ENCODE assay signal across 8 cellular contexts in genomic region chr11:112290462-112290894, GRCh38. TPM values are rescaled to one million over a fixed set of nuclear protein-coding genes. Genes with fewer than 3 reads are reported as not detected.
DNase-seq lines count a peak whose midpoint lies in the region; ATAC-seq and TF ChIP-seq lines count a peak whose summit lies in the region.

No MANE protein-coding gene starts in this region.

- H3K4me3 ChIP-seq in PC-9 = peak overlapping the region; percentile 65
- peak overlapping the region; percentile 65 for H3K4me3 ChIP-seq in epithelial cell of proximal tubule (ENCODE audit: low read depth, low read length)
- H3K4me3 ChIP-seq in osteoblast (ENCODE audit: insufficient read depth, low read length) = peak overlapping the region; percentile 75

- H3K9me2 ChIP-seq in PC-9 (ENCODE audit: insufficient read depth) = 0 out of 2 replicates have a peak, but pooled peaks cover 3% of the 10 kb centered on the region

- no peaks in the 10 kb centered on the region for H3K27me3 Mint-ChIP-seq in Calu3 (ENCODE audit: unreplicated experiment)

- no peak for DNase-seq in Calu3
- DNase-seq in PC-9 = no peak
- DNase-seq in epithelial cell of proximal tubule (ENCODE audit: low read depth) = no peak
- no peak for DNase-seq in osteoblast (ENCODE audit: insufficient read length, low spot score, missing footprints)
- DNase-seq in NCI-H2029 (lab: John Stamatoyannopoulos, UW) = no peak
- no peak for DNase-seq in CD1c-positive myeloid dendritic cell (ENCODE audit: extremely low spot score)

- H3K4me1 ChIP-seq in PC-9 (replicated peaks; ENCODE audit: insufficient read depth) = peaks cover 27% of the 10 kb centered on the region
- H3K4me1 ChIP-seq in osteoblast (ENCODE audit: insufficient read depth, low read length) = peaks cover 46% of the 10 kb centered on the region

- no peaks in the 10 kb centered on the region for H3K9me3 ChIP-seq in PC-9 (ENCODE audit: insufficient read depth, low read depth)
- no peaks in the 10 kb centered on the region for H3K9me3 ChIP-seq in osteoblast (ENCODE audit: low read depth, low read length)

- H2AFZ ChIP-seq in PC-9 (peak overlapping the region; percentile 98), osteoblast (ENCODE audit: low read length) (peak overlapping the region; percentile 74)

- no peaks in the 10 kb centered on the region for H3K79me2 ChIP-seq in PC-9 (ENCODE audit: low read depth)
- H3K79me2 ChIP-seq in osteoblast (ENCODE audit: insufficient read depth, low read length) = no peaks in the 10 kb centered on the region

- H3K27me3 ChIP-seq in PC-9 (ENCODE audit: insufficient read depth, low read depth) = no peaks in the 10 kb centered on the region
- no peaks in the 10 kb centered on the region for H3K27me3 ChIP-seq in osteoblast (ENCODE audit: insufficient read depth, low read length)

- no peak overlapping the region for H3K27ac Mint-ChIP-seq in Calu3 (ENCODE audit: unreplicated experiment)

- BruUV-seq in Calu3 (replicated peaks; lab: Mats Ljungman, UMichigan) = no TSS peak
- no TSS peak for BruUV-seq in PC-9 (replicated peaks; lab: Mats Ljungman, UMichigan)

- H3K4me1 Mint-ChIP-seq in Calu3 (ENCODE audit: low read depth, unreplicated experiment) = no peaks in the 10 kb centered on the region

- peaks cover 14% of the 10 kb centered on the region for H3F3A ChIP-seq in PC-9 (ENCODE audit: insufficient read depth, low read depth)

- no peak overlapping the region for H3K27ac ChIP-seq in PC-9
- H3K27ac ChIP-seq in osteoblast (ENCODE audit: low read depth, low read length) = peak overlapping the region; percentile 7

- peaks cover 8% of the 10 kb centered on the region for H3K36me3 Mint-ChIP-seq in Calu3 (ENCODE audit: insufficient read depth, unreplicated experiment)

- H3K9me3 Mint-ChIP-seq in Calu3 (ENCODE audit: low read depth, unreplicated experiment) = peaks cover 2% of the 10 kb centered on the region

- H3K36me3 ChIP-seq in PC-9 (ENCODE audit: low read depth) (no peaks in the 10 kb centered on the region), osteoblast (ENCODE audit: insufficient read depth, low read length) (no peaks in the 10 kb centered on the region)

- no peak for TF ChIP-seq CTCF in Calu3 (IDR thresholded peaks at IDR 0.05; ENCODE audit: unreplicated experiment)
- TF ChIP-seq CTCF in PC-9 (conservative IDR thresholded peaks at IDR 0.05) = no peak
- no peak for TF ChIP-seq CTCF in epithelial cell of proximal tubule (conservative IDR thresholded peaks at IDR 0.05; ENCODE audit: low read depth, low read length)
- TF ChIP-seq CTCF in osteoblast (IDR thresholded peaks at IDR 0.05; ENCODE audit: extremely low read depth, low read depth, low read length) = no peak

- H4K20me1 ChIP-seq in PC-9 (ENCODE audit: insufficient read depth) (no peaks in the 10 kb centered on the region), osteoblast (ENCODE audit: insufficient read depth, low read length) (no peaks in the 10 kb centered on the region)

- peak overlapping the region; percentile 99 for H3K4me2 ChIP-seq in PC-9
- H3K4me2 ChIP-seq in osteoblast (ENCODE audit: insufficient read depth, low read length) = peak overlapping the region; percentile 81

- POLR2A ChIA-PET in PC-9 (lab: Charles Lee; ENCODE audit: unreplicated experiment) = no interaction called here

- CTCF ChIA-PET in Calu3 (lab: Charles Lee) (no interaction called here), PC-9 (lab: Charles Lee) (no interaction called here)

- intact Hi-C loops in Calu3 (cut with micrococcal nuclease; ENCODE audit: unreplicated experiment) (loop anchor here (2.0 to 10.0 kb wide), 4 partner anchors 264 to 1002 kb away; no protein-coding TSS in a partner anchor), PC-9 (cut with micrococcal nuclease; ENCODE audit: unreplicated experiment) (loop anchor here (1.0 to 10.0 kb wide), 5 partner anchors 92 to 298 kb away; no protein-coding TSS in a partner anchor)

- no peak for ATAC-seq in GM19023 (IDR thresholded peaks at IDR 0.05; ENCODE audit: unreplicated experiment)
- ATAC-seq in GM21447 (IDR thresholded peaks at IDR 0.05; ENCODE audit: unreplicated experiment) = no peak

- H3K4me3 Mint-ChIP-seq in Calu3 (ENCODE audit: low read depth, unreplicated experiment) = peak overlapping the region; percentile 65

RNA-seq across cellular contexts. Expression of gene PLET1, which starts 29.8 kb away (rescaled TPM):
- total RNA-seq in Calu3 (2022) = not detected in 2 replicates
- not detected in 2 replicates for total RNA-seq in PC-9 (2021)
- not detected in 2 replicates for total RNA-seq in epithelial cell of proximal tubule
- not detected in 2 replicates for total RNA-seq in osteoblast
